19 cellular contexts compared by ENCODE assay signal in the genomic region with DNA sequence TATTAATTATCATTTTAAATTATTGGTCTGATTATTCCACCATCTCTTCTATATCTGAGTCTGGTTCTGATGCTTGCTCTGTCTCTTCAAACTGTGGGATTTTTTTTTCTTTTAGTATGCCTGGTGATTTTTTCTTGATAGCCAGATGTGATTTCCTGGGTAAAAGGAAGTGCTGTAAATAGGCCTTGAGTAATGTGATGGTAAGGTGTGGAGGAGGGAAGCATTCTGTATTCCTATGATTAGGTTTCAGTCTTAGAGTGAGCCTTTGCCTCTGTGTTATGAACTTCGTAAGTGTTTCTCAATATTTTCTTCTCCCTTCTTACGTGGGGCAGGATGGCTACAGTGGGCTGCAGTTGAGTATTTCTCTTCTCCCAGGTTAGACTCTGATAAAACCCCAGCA.
DNase-seq lines count a peak whose midpoint lies in the region; TF ChIP-seq lines count a peak whose summit lies in the region.
"Had no signal": no experiment of that assay in that cellular context is flagged by ENCODE, and none has a peak within 500 bp of the region (broad histone marks: within the 10 kb centered on the region; RNA-seq: fewer than 3 reads in every experiment).

No MANE protein-coding gene starts in this region.

- H3K79me2 ChIP-seq in OCI-LY7 (ENCODE audit: insufficient read depth, low read depth, low read length): no peaks in the 10 kb centered on the region

- peaks cover 8% of the 10 kb centered on the region for H3K4me1 ChIP-seq in OCI-LY7 (ENCODE audit: insufficient read depth, low read length, poor library complexity, severe bottlenecking)

- BruUV-seq in OCI-LY7 (replicated peaks; lab: Mats Ljungman, UMichigan): no TSS peak

- H3K36me3 ChIP-seq in OCI-LY7 (ENCODE audit: insufficient read depth, low read length): peaks cover 4% of the 10 kb centered on the region; the same call in 1 of the 2 replicates

- no peaks in the 10 kb centered on the region for H3K9me2 ChIP-seq in OCI-LY7 (ENCODE audit: insufficient read depth, low read length)

- CTCF ChIA-PET in OCI-LY7 (lab: Charles Lee; ENCODE audit: unreplicated experiment): no interaction called here

- H3K27ac ChIP-seq in OCI-LY7 (ENCODE audit: low read depth, low read length, poor library complexity, severe bottlenecking): no peak overlapping the region

- TF ChIP-seq CTCF in OCI-LY7 (conservative IDR thresholded peaks at IDR 0.05; ENCODE audit: low read length): no peak
- no peak for TF ChIP-seq CTCF in fibroblast of pulmonary artery (IDR thresholded peaks at IDR 0.05; ENCODE audit: low read length, missing control alignments)

- POLR2A ChIA-PET in OCI-LY7 (lab: Charles Lee): no interaction called here

- peak; percentile 81 for DNase-seq in GF-D8 (lab: John Stamatoyannopoulos, UW)
- DNase-seq in Kasumi-1 (lab: John Stamatoyannopoulos, UW): peak; percentile 14 to 18
- DNase-seq in OCI-LY7 (ENCODE audit: low spot score): peak; percentile 4
- DNase-seq in fibroblast of pulmonary artery (ENCODE audit: low read depth): peak; percentile 15
- no peak for DNase-seq in RKO (ENCODE audit: low spot score)
- DNase-seq in SHP77 treated with DMSO at 0.1 percent for 48 hours (lab: John Stamatoyannopoulos, UW): no peak
- DNase-seq in stimulated activated CD4-positive, alpha-beta T cell treated with anti-CD3 and anti-CD28 coated beads, Interleukin-2, amount 100 ng/mL, for 48 hours: no peak
- DNase-seq: C1 segment of cervical spinal cord; CD8-positive, alpha-beta T cell; IMR-90; Karpas-422; MG63; NCI-H1105 treated with DMSO at 0.1 percent for 48 hours; NCI-H1694; NCI-H2081; NCI-H2171; NCI-H446; NCI-H526; OCI-M1 had no signal

- intact Hi-C loops in OCI-LY7 (cut with micrococcal nuclease; ENCODE audit: unreplicated experiment): no loop called here

- H2AFZ ChIP-seq in OCI-LY7 (ENCODE audit: low read length): no peak overlapping the region

- 0 out of 2 replicates have a peak overlapping the region, but pooled peaks have one; percentile 3 for H3K4me2 ChIP-seq in OCI-LY7 (ENCODE audit: low read length)

- no peaks in the 10 kb centered on the region for H3K9me3 ChIP-seq in OCI-LY7 (ENCODE audit: low read length)

- H3K4me3 ChIP-seq in OCI-LY7 (ENCODE audit: low read depth, low read length, poor library complexity, severe bottlenecking) (no peak overlapping the region), fibroblast of pulmonary artery (replicated peaks; ENCODE audit: low read depth, low read length) (no peak overlapping the region)
- H3K4me3 ChIP-seq: MG63 had no signal

- H4K20me1 ChIP-seq in OCI-LY7 (ENCODE audit: insufficient read depth, low read length): no peaks in the 10 kb centered on the region

Comparison
In these comparisons a context has a peak if more than half of its experiments do, and no peak if none do; other contexts are left out.
1. DNase-seq: peak in GF-D8 (single experiment), Kasumi-1 (2 of 2), OCI-LY7 (single experiment) and fibroblast of pulmonary artery (single experiment); none in RKO (single experiment), SHP77 treated with DMSO at 0.1 percent for 48 hours (single experiment) and stimulated activated CD4-positive, alpha-beta T cell treated with anti-CD3 and anti-CD28 coated beads, Interleukin-2, amount 100 ng/mL, for 48 hours (0 of 2).